Comparison of ENCODE assay signal across 25 cellular contexts in genomic region chr22:23777776-23778575, GRCh38. TPM values are rescaled to one million over a fixed set of nuclear protein-coding genes. Genes with fewer than 3 reads are reported as not detected.
DNase-seq lines count a peak whose midpoint lies in the region; ATAC-seq, FAIRE-seq and TF ChIP-seq lines count a peak whose summit lies in the region.
"Had no signal": no experiment of that assay in that cellular context is flagged by ENCODE, and none has a peak within 500 bp of the region (broad histone marks: within the 10 kb centered on the region; RNA-seq: fewer than 3 reads in every experiment).

No MANE protein-coding gene starts in this region.

- H3K27ac ChIP-seq in HUES6 (ENCODE audit: low read depth, low read length) (no peak overlapping the region), sigmoid colon (peak overlapping the region; percentile 42 to 76 (median 71)), OCI-LY7 (ENCODE audit: low read depth, low read length, poor library complexity, severe bottlenecking) (no peak overlapping the region), small intestine (ENCODE audit: low read depth in 1 of 2, low read length in 1 of 2) (no peak overlapping the region)
- H3K27ac ChIP-seq: cardiac muscle cell, PC-9, skin epidermis had no signal

- no peak overlapping the region for H3K4me2 ChIP-seq in OCI-LY7 (ENCODE audit: low read length)
- H3K4me2 ChIP-seq: PC-9 had no signal

- no peaks in the 10 kb centered on the region for H4K20me1 ChIP-seq in OCI-LY7 (ENCODE audit: insufficient read depth, low read length)

- H3K4me3 ChIP-seq in HUES6 (ENCODE audit: low read depth, low read length) (no peak overlapping the region), sigmoid colon (no peak overlapping the region), OCI-LY7 (ENCODE audit: low read depth, low read length, poor library complexity, severe bottlenecking) (no peak overlapping the region), small intestine (ENCODE audit: low read depth in 1 of 2, low read length in 2 of 2) (no peak overlapping the region)
- H3K4me3 ChIP-seq: cardiac muscle cell, HAP-1, PC-9, skin epidermis, transverse colon had no signal

- no peaks in the 10 kb centered on the region for H3K36me3 ChIP-seq in HUES6 (ENCODE audit: control insufficient read depth, insufficient read depth, low read length)
- no peaks in the 10 kb centered on the region for H3K36me3 ChIP-seq in sigmoid colon
- H3K36me3 ChIP-seq in OCI-LY7 (ENCODE audit: insufficient read depth, low read length): no peaks in the 10 kb centered on the region
- H3K36me3 ChIP-seq in small intestine (ENCODE audit: control insufficient read depth in 2 of 2, insufficient read depth in 2 of 2, low read length in 2 of 2): no peaks in the 10 kb centered on the region
- H3K36me3 ChIP-seq: cardiac muscle cell, HAP-1, transverse colon had no signal

- no peak overlapping the region for H2AFZ ChIP-seq in OCI-LY7 (ENCODE audit: low read length)
- H2AFZ ChIP-seq: PC-9 had no signal

- H3K27me3 ChIP-seq in HUES6 (ENCODE audit: control insufficient read depth, insufficient read depth, low read length) (peaks cover 28% of the 10 kb centered on the region), sigmoid colon (no peaks in the 10 kb centered on the region), small intestine (ENCODE audit: control insufficient read depth in 2 of 2, insufficient read depth in 2 of 2, low read length in 2 of 2) (no peaks in the 10 kb centered on the region)
- H3K27me3 ChIP-seq: cardiac muscle cell, transverse colon had no signal

- no peak for TF ChIP-seq CTCF in sigmoid colon (IDR thresholded peaks at IDR 0.05)
- TF ChIP-seq CTCF in OCI-LY7 (conservative IDR thresholded peaks at IDR 0.05; ENCODE audit: low read length): no peak

- BruUV-seq in OCI-LY7 (replicated peaks; lab: Mats Ljungman, UMichigan): no TSS peak

- POLR2A ChIA-PET in OCI-LY7 (lab: Charles Lee): interaction anchor here (0.6 kb wide), 1 partner anchor 79 kb away, joined by 3 read pairs; the partner anchor contains the start of gene SLC2A11

- H3K9me3 ChIP-seq in HUES6 (ENCODE audit: control insufficient read depth, insufficient read depth, low read depth, low read length): no peaks in the 10 kb centered on the region
- H3K9me3 ChIP-seq in sigmoid colon: no peaks in the 10 kb centered on the region
- no peaks in the 10 kb centered on the region for H3K9me3 ChIP-seq in OCI-LY7 (ENCODE audit: low read length)
- H3K9me3 ChIP-seq in small intestine (ENCODE audit: control insufficient read depth, low read depth): no peaks in the 10 kb centered on the region
- H3K9me3 ChIP-seq: HAP-1, transverse colon had no signal

- peak; percentile 49 for DNase-seq in NCI-H69 (lab: John Stamatoyannopoulos, UW)
- peak; percentile 84 for DNase-seq in cardiac septum (ENCODE audit: low spot score)
- DNase-seq in sigmoid colon: peak; percentile 84
- no peak for DNase-seq in OCI-LY7 (ENCODE audit: low spot score)
- no peak for DNase-seq in small intestine
- DNase-seq: activated CD4-positive, alpha-beta memory T cell treated with anti-CD3 and anti-CD28 coated beads for 36 hours; AML-193; dermis blood vessel endothelial cell; hypothalamus; mammary epithelial cell; NCI-H2081 treated with DMSO at 0.1 percent for 48 hours; NCI-H774; stimulated activated naive CD8-positive, alpha-beta T cell treated with anti-CD3 and anti-CD28 coated beads, Interleukin-15, Interleukin-2, amounts not matched to agents 100 U/mL and 50 U/mL, for 24 hours; transverse colon had no signal

- H3K4me1 ChIP-seq in HUES6 (ENCODE audit: control insufficient read depth, insufficient read depth, low read length) (peaks cover 18% of the 10 kb centered on the region; the same call in 1 of the 2 replicates), sigmoid colon (peaks cover 0 to 38% (median 34%) of the 10 kb centered on the region in 4 donors), OCI-LY7 (ENCODE audit: insufficient read depth, low read length, poor library complexity, severe bottlenecking) (peaks cover 12% of the 10 kb centered on the region), small intestine (ENCODE audit: control insufficient read depth in 2 of 2, insufficient read depth in 1 of 2, low read depth in 1 of 2, low read length in 1 of 2) (no peaks in the 10 kb centered on the region)

- intact Hi-C loops in cardiac septum (cut with DNase I) (no loop called here), sigmoid colon (cut with DNase I) (no loop called here), OCI-LY7 (cut with micrococcal nuclease; ENCODE audit: unreplicated experiment) (no loop called here)

- no peak for TF ChIP-seq EP300 in sigmoid colon (IDR thresholded peaks at IDR 0.05)

- no peak for ATAC-seq in HG02763 (IDR thresholded peaks at IDR 0.05; ENCODE audit: unreplicated experiment)
- ATAC-seq: stimulated activated naive CD8-positive, alpha-beta T cell treated with anti-CD3 and anti-CD28 coated beads, Interleukin-15, Interleukin-2, amounts not matched to agents 100 U/mL and 50 U/mL, for 24 hours; WTC11 had no signal

- no peaks in the 10 kb centered on the region for H3K9me2 ChIP-seq in OCI-LY7 (ENCODE audit: insufficient read depth, low read length)

- no peaks in the 10 kb centered on the region for H3K79me2 ChIP-seq in OCI-LY7 (ENCODE audit: insufficient read depth, low read depth, low read length)

- WGBS in sigmoid colon, 2 donors: 80 to 86% methylated on average over 11 of the region's 11 CpGs
- WGBS in small intestine, 3 donors: 78 to 81% (median 80%) methylated on average over 11 of the region's 11 CpGs

- no peak for FAIRE-seq in small intestine (lab: Jason Lieb, UNC)
- FAIRE-seq: endothelial cell of umbilical vein, keratinocyte had no signal

- CTCF ChIA-PET in OCI-LY7 (lab: Charles Lee; ENCODE audit: unreplicated experiment): interaction anchor here (0.5 to 0.6 kb wide), 2 partner anchors 15 to 80 kb away, joined by 3 read pairs; partner anchors contain the start of genes C22orf15 and SLC2A11

- peak overlapping the region; percentile 35 for H3K9ac ChIP-seq in HUES6 (ENCODE audit: low read length)

- TF ChIP-seq POLR2A in sigmoid colon (IDR thresholded peaks at IDR 0.05): no peak

RNA-seq across cellular contexts. Expression of gene MMP11, which starts 5.3 kb away (rescaled TPM):
- total RNA-seq in cardiac septum: 6.2 TPM
- 1 to 10 TPM; 4.6 to 9.9 (median 8.6) TPM for total RNA-seq in sigmoid colon
- polyA plus RNA-seq in sigmoid colon: 1 to 10 TPM in 1 of 3 donors, under 1 TPM in 1, not detected in 1; 0.60 to 4.4 TPM
- 10.0 and 12.9 TPM in 2 replicates for total RNA-seq in OCI-LY7 (2014; rRNA removed; shearing (Covaris generic))
- total RNA-seq in OCI-LY7 (2022): 6.3 and 9.2 TPM in 2 replicates
- 1 to 10 TPM in 2 of 3 donors, not detected in 1; 1.1 to 1.7 TPM for polyA plus RNA-seq in small intestine

RNA-seq across cellular contexts. Expression of gene SMARCB1, which starts 8.8 kb away (rescaled TPM):
- 50.4 TPM for total RNA-seq in cardiac septum
- 10 to 100 TPM; 25.0 to 85.7 (median 45.5) TPM for total RNA-seq in sigmoid colon
- polyA plus RNA-seq in sigmoid colon: 10 to 100 TPM; 39.0 to 70.8 (median 43.9) TPM
- 265 and 297 TPM in 2 replicates for total RNA-seq in OCI-LY7 (2014; rRNA removed; shearing (Covaris generic))
- 242 and 252 TPM in 2 replicates for total RNA-seq in OCI-LY7 (2022)
- polyA plus RNA-seq in small intestine: 10 to 100 TPM; 29.3 to 74.3 (median 36.2) TPM

RNA-seq across cellular contexts. Expression of gene CHCHD10, which starts 10.2 kb away (rescaled TPM):
- total RNA-seq in cardiac septum: 1,008 TPM
- total RNA-seq in sigmoid colon: 10 to 100 TPM in 3 of 4 donors, 1 to 10 TPM in 1; 5.7 to 51.5 (median 29.1) TPM
- 100 to 1,000 TPM; 272 to 336 (median 286) TPM for polyA plus RNA-seq in sigmoid colon
- 50.8 and 54.6 TPM in 2 replicates for total RNA-seq in OCI-LY7 (2014; rRNA removed; shearing (Covaris generic))
- total RNA-seq in OCI-LY7 (2022): 191 and 252 TPM in 2 replicates
- polyA plus RNA-seq in small intestine: 100 to 1,000 TPM; 212 to 544 (median 351) TPM

RNA-seq across cellular contexts. Expression of gene C22orf15, which starts 15.2 kb away (rescaled TPM):
- total RNA-seq in cardiac septum (not detected), sigmoid colon (under 1 TPM in 1 of 4 donors, not detected in 3; 0.36 TPM), OCI-LY7 (2022) (0.86 and 1.3 TPM in 2 replicates)
- polyA plus RNA-seq in sigmoid colon (under 1 TPM in 1 of 3 donors, not detected in 2; 0.45 TPM), small intestine (under 1 TPM in 1 of 3 donors, not detected in 2; 0.07 TPM)
- 1.0 and 1.7 TPM in 2 replicates for total RNA-seq in OCI-LY7 (2014; rRNA removed; shearing (Covaris generic))
- total RNA-seq: cardiac muscle cell, dermis blood vessel endothelial cell, endothelial cell of umbilical vein, mammary epithelial cell, omental fat pad, PC-9, SK-MEL-5, transverse colon had no signal
- polyA plus RNA-seq: keratinocyte, mammary epithelial cell had no signal

RNA-seq across cellular contexts. Expression of gene VPREB3, which starts 23.8 kb away (rescaled TPM):
- 2.1 TPM for total RNA-seq in cardiac septum
- total RNA-seq in sigmoid colon: not detected
- 10 to 100 TPM in 1 of 3 donors, 1 to 10 TPM in 1, not detected in 1; 2.4 to 65.9 TPM for polyA plus RNA-seq in sigmoid colon
- total RNA-seq in OCI-LY7 (2014; rRNA removed; shearing (Covaris generic)): 163 and 241 TPM in 2 replicates
- total RNA-seq in OCI-LY7 (2022): 312 and 333 TPM in 2 replicates
- polyA plus RNA-seq in small intestine: 1 to 10 TPM in 1 of 3 donors, not detected in 2; 6.2 TPM
- total RNA-seq: activated CD4-positive, alpha-beta memory T cell treated with anti-CD3 and anti-CD28 coated beads for 36 hours; dermis blood vessel endothelial cell; endothelial cell of umbilical vein; mammary epithelial cell; omental fat pad; SK-MEL-5 had no signal
- polyA plus RNA-seq: endothelial cell of umbilical vein, keratinocyte, mammary epithelial cell had no signal

Comparison
In these comparisons a context has a peak if more than half of its experiments do, and no peak if none do; other contexts are left out.
1. H3K27ac ChIP-seq: peak in sigmoid colon (4 of 4); none in HUES6 (single experiment), OCI-LY7 (single experiment) and small intestine (0 of 2).
2. DNase-seq: peak in NCI-H69 (single experiment), cardiac septum (single experiment) and sigmoid colon (single experiment); none in OCI-LY7 (single experiment) and small intestine (single experiment).